9 cellular contexts compared by ENCODE assay signal in the genomic region with DNA sequence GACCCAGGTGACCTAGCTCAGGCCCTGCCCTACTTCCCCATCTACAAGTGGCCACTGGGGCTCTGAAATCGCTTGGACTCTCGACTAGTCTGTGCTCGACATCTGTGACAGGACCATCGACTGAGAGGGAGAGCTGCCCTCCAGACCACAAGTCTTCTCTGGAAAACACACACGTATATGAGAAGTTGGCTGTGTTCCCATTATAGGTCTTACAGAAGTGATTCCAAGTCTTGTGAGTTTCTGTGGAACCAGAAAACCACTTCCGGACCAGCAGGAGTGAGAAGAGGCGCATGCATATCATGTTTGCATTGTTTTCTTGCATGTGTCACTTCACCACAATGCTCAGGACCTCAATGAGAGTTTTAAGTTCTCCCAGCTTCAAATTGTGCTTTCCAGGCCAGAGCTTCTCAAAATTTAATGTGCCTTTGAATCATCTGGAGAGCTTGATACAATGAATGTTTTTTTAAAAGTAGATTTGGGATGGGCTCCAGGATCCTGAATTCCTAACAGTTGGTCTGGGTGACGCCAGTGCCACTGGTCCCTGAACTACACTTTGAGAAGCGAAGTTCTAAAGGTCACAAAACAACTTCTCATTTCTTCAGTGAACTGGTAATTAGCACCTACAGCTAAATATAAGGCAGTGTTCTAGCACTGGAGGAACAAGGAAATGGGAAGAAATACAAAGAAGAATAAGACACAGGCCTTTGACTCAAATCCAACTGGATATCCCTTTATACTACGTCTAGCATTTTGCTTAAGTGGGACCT. TPM values are rescaled to one million over a fixed set of nuclear protein-coding genes. Genes with fewer than 3 reads are reported as not detected.
DNase-seq lines count a peak whose midpoint lies in the region; ATAC-seq and TF ChIP-seq lines count a peak whose summit lies in the region.
"Had no signal": no experiment of that assay in that cellular context is flagged by ENCODE, and none has a peak within 500 bp of the region (broad histone marks: within the 10 kb centered on the region; RNA-seq: fewer than 3 reads in every experiment).

No MANE protein-coding gene starts in this region.

- H3K4me3 ChIP-seq in GM23248 (no peak overlapping the region), OCI-LY7 (ENCODE audit: low read depth, low read length, poor library complexity, severe bottlenecking) (no peak overlapping the region)

- no peak overlapping the region for H3K4me3 Mint-ChIP-seq in activated T-helper 17 cell treated with anti-CD3 and anti-CD28 coated beads, Interleukin-2, amount 50 U/mL, for 72 hours

- in situ Hi-C loops in GM23248 (cut with MboI) = no loop called here

- WGBS in GM23248 (ENCODE audit: low coverage in 1 of 2, low lambda C conversion rate in 2 of 2, missing lambda C conversion rate in 2 of 2), 2 experiments = 55% methylated on average over 10 of the region's 10 CpGs

- H3K79me2 ChIP-seq in GM23248 (ENCODE audit: insufficient read depth) (no peaks in the 10 kb centered on the region), OCI-LY7 (ENCODE audit: insufficient read depth, low read depth, low read length) (no peaks in the 10 kb centered on the region)

- H3K4me2 ChIP-seq in GM23248 (ENCODE audit: unreplicated experiment) (peak overlapping the region; percentile 19), OCI-LY7 (ENCODE audit: low read length) (no peak overlapping the region)

- H3K9me3 ChIP-seq in GM23248 (ENCODE audit: low read depth) (no peaks in the 10 kb centered on the region), OCI-LY7 (ENCODE audit: low read length) (no peaks in the 10 kb centered on the region)

- BruUV-seq in OCI-LY7 (replicated peaks; lab: Mats Ljungman, UMichigan) = no TSS peak

- no peaks in the 10 kb centered on the region for H3K27me3 Mint-ChIP-seq in activated T-helper 17 cell treated with anti-CD3 and anti-CD28 coated beads, Interleukin-2, amount 50 U/mL, for 72 hours

- no peak for TF ChIP-seq CTCF in OCI-LY7 (conservative IDR thresholded peaks at IDR 0.05; ENCODE audit: low read length)

- H4K20me1 ChIP-seq in GM23248 (ENCODE audit: insufficient read depth) (no peaks in the 10 kb centered on the region), OCI-LY7 (ENCODE audit: insufficient read depth, low read length) (no peaks in the 10 kb centered on the region)

- DNase-seq in AG08395 (ENCODE audit: low spot score) = peak; percentile 74
- DNase-seq in GM23248 = peak; percentile 75
- peak; percentile 79 for DNase-seq in kidney tubule cell (ENCODE audit: low spot score)
- DNase-seq in OCI-LY7 (ENCODE audit: low spot score) = no peak
- no peak for DNase-seq in activated effector memory CD4-positive, alpha-beta T cell treated with Interleukin-2 at 50 U/mL for 16 hours
- DNase-seq in NCI-H748 treated with DMSO at 0.1 percent for 48 hours (lab: John Stamatoyannopoulos, UW) = no peak
- no peak for DNase-seq in islet precursor cell
- DNase-seq: activated CD4-positive, alpha-beta T cell treated with anti-CD3 and anti-CD28 coated beads for 1 hour had no signal

- H3K9me2 ChIP-seq in GM23248 (ENCODE audit: insufficient read depth) (no peaks in the 10 kb centered on the region), OCI-LY7 (ENCODE audit: insufficient read depth, low read length) (no peaks in the 10 kb centered on the region)

- POLR2A ChIA-PET in OCI-LY7 (lab: Charles Lee) = interaction anchor here (0.6 kb wide), 3 partner anchors 26 to 664 kb away, joined by 3 to 5 read pairs (median 4); no protein-coding TSS in a partner anchor

- H3K4me1 Mint-ChIP-seq in activated T-helper 17 cell treated with anti-CD3 and anti-CD28 coated beads, Interleukin-2, amount 50 U/mL, for 72 hours = peaks cover 4% of the 10 kb centered on the region

- no peaks in the 10 kb centered on the region for H3K36me3 Mint-ChIP-seq in activated T-helper 17 cell treated with anti-CD3 and anti-CD28 coated beads, Interleukin-2, amount 50 U/mL, for 72 hours (ENCODE audit: low read depth)

- no peaks in the 10 kb centered on the region for H3K27me3 ChIP-seq in GM23248 (replicated peaks; ENCODE audit: insufficient read depth)

- intact Hi-C loops in OCI-LY7 (cut with micrococcal nuclease; ENCODE audit: unreplicated experiment) = no loop called here

- H2AFZ ChIP-seq in GM23248 (peak overlapping the region; percentile 2; the same call in 1 of the 2 replicates), OCI-LY7 (ENCODE audit: low read length) (no peak overlapping the region)

- peaks cover 28% of the 10 kb centered on the region for H3F3A ChIP-seq in GM23248 (ENCODE audit: insufficient read depth)

- H3K36me3 ChIP-seq in GM23248 (ENCODE audit: low read depth) (no peaks in the 10 kb centered on the region), OCI-LY7 (ENCODE audit: insufficient read depth, low read length) (no peaks in the 10 kb centered on the region)

- ATAC-seq in activated T-helper 17 cell treated with anti-CD3 and anti-CD28 coated beads, Interleukin-2, amount 50 U/mL, for 72 hours (replicated peaks) = peak; percentile 14

- no peak overlapping the region for H3K27ac Mint-ChIP-seq in activated T-helper 17 cell treated with anti-CD3 and anti-CD28 coated beads, Interleukin-2, amount 50 U/mL, for 72 hours

- no peak overlapping the region for H3K9ac ChIP-seq in GM23248

- H3K9me3 Mint-ChIP-seq in activated T-helper 17 cell treated with anti-CD3 and anti-CD28 coated beads, Interleukin-2, amount 50 U/mL, for 72 hours = no peaks in the 10 kb centered on the region

- CTCF ChIA-PET in OCI-LY7 (lab: Charles Lee; ENCODE audit: unreplicated experiment) = no interaction called here

- peaks cover 37% of the 10 kb centered on the region for H3K4me1 ChIP-seq in GM23248 (ENCODE audit: insufficient read depth)
- no peaks in the 10 kb centered on the region for H3K4me1 ChIP-seq in OCI-LY7 (ENCODE audit: insufficient read depth, low read length, poor library complexity, severe bottlenecking)

- H3K27ac ChIP-seq in GM23248 = peak overlapping the region; percentile 37
- H3K27ac ChIP-seq in OCI-LY7 (ENCODE audit: low read depth, low read length, poor library complexity, severe bottlenecking) = no peak overlapping the region

RNA-seq across cellular contexts. Expression of a gene that starts 15.6 kb away (rescaled TPM):
- total RNA-seq in GM23248 (2014; rRNA removed; shearing (Covaris generic)) = 0.38 and 0.43 TPM in 2 replicates
- polyA plus RNA-seq in GM23248 (2016; fragmentation: Nextera tagmentation; extraction: Ambion mirVana) = 0.63 and 1.1 TPM in 2 replicates
- total RNA-seq in activated T-helper 17 cell treated with anti-CD3 and anti-CD28 coated beads, Interleukin-2, amount 50 U/mL, for 72 hours = under 1 TPM; 0.17 to 0.26 TPM
- total RNA-seq in OCI-LY7 (2014; rRNA removed; shearing (Covaris generic)) = 0.08 and 0.50 TPM in 2 replicates
- not detected in 2 replicates for total RNA-seq in OCI-LY7 (2022)

Comparison
In these comparisons a context has a peak if more than half of its experiments do, and no peak if none do; other contexts are left out.
1. DNase-seq: peak in AG08395 (single experiment), GM23248 (single experiment) and kidney tubule cell (single experiment); none in OCI-LY7 (single experiment), activated effector memory CD4-positive, alpha-beta T cell treated with Interleukin-2 at 50 U/mL for 16 hours (single experiment), NCI-H748 treated with DMSO at 0.1 percent for 48 hours (single experiment) and islet precursor cell (single experiment).